Comparison of ENCODE assay signal across 35 cellular contexts in genomic region chr4:124037236-124037635, GRCh38.
"Had no signal": no experiment of that assay in that cellular context is flagged by ENCODE, and none has a peak within 500 bp of the region (broad histone marks: within the 10 kb centered on the region; RNA-seq: fewer than 3 reads in every experiment).

No MANE protein-coding gene starts in this region.

- FAIRE-seq: astrocyte, bronchial epithelial cell had no signal

- H3K9me3 ChIP-seq: esophagus muscularis mucosa, gastrocnemius medialis had no signal

- H3K27me3 ChIP-seq: brain microvascular endothelial cell, dorsolateral prefrontal cortex, esophagus muscularis mucosa, foreskin keratinocyte, gastrocnemius medialis, heart left ventricle had no signal

- DNase-seq: activated B cell treated with CpG ODN at 0.5 μM for 24 hours; activated CD4-positive, alpha-beta memory T cell treated with anti-CD3 and anti-CD28 coated beads for 36 hours; activated CD4-positive, alpha-beta T cell treated with anti-CD3 and anti-CD28 coated beads for 36 hours; activated CD4-positive, alpha-beta T cell treated with anti-CD3 and anti-CD28 coated beads, Interleukin-2, amount 10 ng/mL, durations not matched to agents 24 days and 14 days; activated CD8-positive, alpha-beta memory T cell treated with anti-CD3 and anti-CD28 coated beads, Interleukin-2, amount 10 ng/mL, durations not matched to agents 7 days and 5 days; activated CD8-positive, alpha-beta memory T cell treated with anti-CD3 and anti-CD28 coated beads, Interleukin-2, amount 50 U/mL, for 48 hours; activated CD8-positive, alpha-beta T cell treated with anti-CD3 and anti-CD28 coated beads, Interleukin-2, amount 10 ng/mL, durations not matched to agents 7 days and 5 days; activated gamma-delta T cell; activated naive CD4-positive, alpha-beta T cell; activated naive CD4-positive, alpha-beta T cell treated with anti-CD3 and anti-CD28 coated beads, Interleukin-2, amount 10 ng/mL, durations not matched to agents 7 days and 5 days; activated naive CD8-positive, alpha-beta T cell treated with anti-CD3 and anti-CD28 coated beads, Interleukin-2, amount 10 ng/mL, durations not matched to agents 7 days and 5 days; activated T-cell treated with anti-CD3 and anti-CD28 coated beads for 4 hours; activated T-cell treated with anti-CD3 and anti-CD28 coated beads, Interleukin-2, amount 50 U/mL, for 24 hours; activated T-cell treated with anti-CD3 and anti-CD28 coated beads, Interleukin-2, amount 50 U/mL, for 72 hours; amniotic stem cell; anterior cingulate cortex; brain microvascular endothelial cell; dorsolateral prefrontal cortex; effector memory CD4-positive, alpha-beta T cell; endodermal cell; erythroblast; foreskin keratinocyte; gastrocnemius medialis; glutamatergic neuron; heart left ventricle; T-helper 1 cell; T-helper 17 cell; T1000; WERI-Rb-1 had no signal

- H3K27ac ChIP-seq: brain microvascular endothelial cell, dorsolateral prefrontal cortex, foreskin keratinocyte, WERI-Rb-1 had no signal

- H3K4me3 ChIP-seq: coronary artery, dorsolateral prefrontal cortex, esophagus muscularis mucosa, gastrocnemius medialis, heart left ventricle had no signal

- H3K4me1 ChIP-seq: foreskin keratinocyte had no signal

- ATAC-seq: activated CD4-positive, alpha-beta T cell treated with anti-CD3 and anti-CD28 coated beads for 36 hours; activated CD4-positive, CD25-positive, alpha-beta regulatory T cell treated with anti-CD3 and anti-CD28 coated beads, Interleukin-2, amount 50 U/mL, for 24 hours; activated CD8-positive, alpha-beta memory T cell treated with anti-CD3 and anti-CD28 coated beads, Interleukin-2, amount 10 ng/mL, durations not matched to agents 7 days and 5 days; activated CD8-positive, alpha-beta T cell treated with anti-CD3 and anti-CD28 coated beads, Interleukin-2, amount 10 ng/mL, durations not matched to agents 7 days and 5 days; activated naive CD4-positive, alpha-beta T cell treated with anti-CD3 and anti-CD28 coated beads, Interleukin-2, amount 50 U/mL, for 72 hours; activated T-cell treated with anti-CD3 and anti-CD28 coated beads, Interleukin-2, amount 50 U/mL, for 72 hours; foreskin keratinocyte; gastrocnemius medialis; heart left ventricle; T-helper 17 cell had no signal

- H3K36me3 ChIP-seq: brain microvascular endothelial cell, esophagus muscularis mucosa, gastrocnemius medialis, heart left ventricle, WERI-Rb-1 had no signal
